ENCODE assay signal across 8 cellular contexts in genomic region chr19:18488838-18489626, GRCh38. TPM values are rescaled to one million over a fixed set of nuclear protein-coding genes. Genes with fewer than 3 reads are reported as not detected.
A peak's percentile ranks its signal among the peaks of the same experiment; 100 is the strongest.
DNase-seq lines count a peak whose midpoint lies in the region; ATAC-seq and TF ChIP-seq lines count a peak whose summit lies in the region.

No MANE protein-coding gene starts in this region.

- H3K4me3 Mint-ChIP-seq in natural killer cell = peak overlapping the region; percentile 31
- no peak overlapping the region for H3K4me3 Mint-ChIP-seq in natural killer cell treated with Interleukin-12 subunit alpha and Interleukin-12 subunit beta and Interleukin-15 and Interleukin-18, amount 100 ng/mL, for 72 hours

- peak overlapping the region; percentile 82 to 86 for H3K27ac Mint-ChIP-seq in natural killer cell
- peak overlapping the region in 1 of 2 donors; percentile 99 for H3K27ac Mint-ChIP-seq in natural killer cell treated with Interleukin-12 subunit alpha and Interleukin-12 subunit beta and Interleukin-15 and Interleukin-18, amount 100 ng/mL, for 72 hours

- no peaks in the 10 kb centered on the region for H3K9me3 ChIP-seq in vagina
- no peaks in the 10 kb centered on the region for H3K9me3 ChIP-seq in MG63

- TF ChIP-seq POLR2A in vagina (IDR thresholded peaks at IDR 0.05) = no peak

- H3K4me1 Mint-ChIP-seq in natural killer cell = peaks cover 56 to 65% of the 10 kb centered on the region in 2 donors
- H3K4me1 Mint-ChIP-seq in natural killer cell treated with Interleukin-12 subunit alpha and Interleukin-12 subunit beta and Interleukin-15 and Interleukin-18, amount 100 ng/mL, for 72 hours (ENCODE audit: low read depth in 2 of 2) = peaks cover 56 to 74% of the 10 kb centered on the region in 2 donors

- no peak for ATAC-seq in natural killer cell
- no peak for ATAC-seq in natural killer cell treated with Interleukin-12 subunit alpha and Interleukin-12 subunit beta and Interleukin-15 and Interleukin-18, amount 100 ng/mL, for 72 hours

- no peaks in the 10 kb centered on the region for H3K9me3 Mint-ChIP-seq in natural killer cell
- no peaks in the 10 kb centered on the region for H3K9me3 Mint-ChIP-seq in natural killer cell treated with Interleukin-12 subunit alpha and Interleukin-12 subunit beta and Interleukin-15 and Interleukin-18, amount 100 ng/mL, for 72 hours

- peaks cover 72% of the 10 kb centered on the region for H3K4me1 ChIP-seq in vagina

- H3K27me3 ChIP-seq in vagina (no peaks in the 10 kb centered on the region), MG63 (no peaks in the 10 kb centered on the region)

- intact Hi-C loops in natural killer cell (cut with micrococcal nuclease) (no loop called here), vagina (cut with DNase I) (no loop called here)

- no peaks in the 10 kb centered on the region for H3K36me3 ChIP-seq in vagina
- peaks cover 15% of the 10 kb centered on the region for H3K36me3 ChIP-seq in MG63

- H3K27me3 Mint-ChIP-seq in natural killer cell (ENCODE audit: low read depth in 2 of 2) = no peaks in the 10 kb centered on the region
- no peaks in the 10 kb centered on the region for H3K27me3 Mint-ChIP-seq in natural killer cell treated with Interleukin-12 subunit alpha and Interleukin-12 subunit beta and Interleukin-15 and Interleukin-18, amount 100 ng/mL, for 72 hours

- DNase-seq in natural killer cell (no peak), iPS-NIHi7 (ENCODE audit: extremely low spot score) (peak; percentile 86), vagina (ENCODE audit: extremely low spot score in 2 of 2) (no peak), MG63 (no peak), activated gamma-delta T cell treated with Interleukin-2 at 50 U/mL for 16 hours (no peak)
- no peak for DNase-seq in natural killer cell treated with Interleukin-12 subunit alpha and Interleukin-12 subunit beta and Interleukin-15 and Interleukin-18, amount 100 ng/mL, for 72 hours (ENCODE audit: low spot score)
- DNase-seq in activated CD4-positive, alpha-beta T cell treated with anti-CD3 and anti-CD28 coated beads for 1 hour = no peak

- no peak overlapping the region for H3K4me3 ChIP-seq in vagina
- H3K4me3 ChIP-seq in MG63 = no peak overlapping the region

- TF ChIP-seq CTCF in natural killer cell (IDR thresholded peaks at IDR 0.05) = no peak
- TF ChIP-seq CTCF in vagina (IDR thresholded peaks at IDR 0.05) = no peak

- H3K27ac ChIP-seq in angular gyrus (ENCODE audit: low read depth, low read length) (peak overlapping the region; percentile 42), vagina (peak overlapping the region; percentile 87)

- H3K36me3 Mint-ChIP-seq in natural killer cell = no peaks in the 10 kb centered on the region
- no peaks in the 10 kb centered on the region for H3K36me3 Mint-ChIP-seq in natural killer cell treated with Interleukin-12 subunit alpha and Interleukin-12 subunit beta and Interleukin-15 and Interleukin-18, amount 100 ng/mL, for 72 hours

RNA-seq across cellular contexts. Expression of gene ELL, which starts 32.8 kb away (rescaled TPM):
- total RNA-seq in natural killer cell (10 to 100 TPM; 61.1 to 64.3 (median 63.8) TPM), vagina (25.3 TPM)
- 10 to 100 TPM; 52.3 to 75.2 TPM for total RNA-seq in natural killer cell treated with Interleukin-12 subunit alpha and Interleukin-12 subunit beta and Interleukin-15 and Interleukin-18, amount 100 ng/mL, for 72 hours
- 12.2 and 22.1 TPM in 2 replicates for total RNA-seq in MG63 (2014; rRNA removed; shearing (Covaris generic); ENCODE audit: low replicate concordance)

RNA-seq across cellular contexts. Expression of gene ISYNA1, which starts 51.1 kb away (rescaled TPM):
- 10 to 100 TPM; 39.7 to 53.6 (median 40.1) TPM for total RNA-seq in natural killer cell
- total RNA-seq in natural killer cell treated with Interleukin-12 subunit alpha and Interleukin-12 subunit beta and Interleukin-15 and Interleukin-18, amount 100 ng/mL, for 72 hours = 10 to 100 TPM; 19.0 to 25.6 TPM
- 57.5 TPM for total RNA-seq in vagina
- 0.40 and 4.4 TPM in 2 replicates for total RNA-seq in MG63 (2014; rRNA removed; shearing (Covaris generic); ENCODE audit: low replicate concordance)

RNA-seq across cellular contexts. Expression of gene FKBP8, which starts 54.3 kb away (rescaled TPM):
- total RNA-seq in natural killer cell (100 to 1,000 TPM; 149 to 179 (median 162) TPM), vagina (376 TPM)
- 100 to 1,000 TPM; 199 to 208 TPM for total RNA-seq in natural killer cell treated with Interleukin-12 subunit alpha and Interleukin-12 subunit beta and Interleukin-15 and Interleukin-18, amount 100 ng/mL, for 72 hours
- 291 and 381 TPM in 2 replicates for total RNA-seq in MG63 (2014; rRNA removed; shearing (Covaris generic); ENCODE audit: low replicate concordance)
